Comparison of ENCODE assay signal across 14 cellular contexts in genomic region chr6:140486468-140487361, GRCh38.
DNase-seq lines count a peak whose midpoint lies in the region; ATAC-seq and TF ChIP-seq lines count a peak whose summit lies in the region.
"Had no signal": no experiment of that assay in that cellular context is flagged by ENCODE, and none has a peak within 500 bp of the region (broad histone marks: within the 10 kb centered on the region; RNA-seq: fewer than 3 reads in every experiment).

No MANE protein-coding gene starts in this region.

- H3K4me3 ChIP-seq in ACC112 (ENCODE audit: low read depth, low read length) (no peak overlapping the region), GM23338 (no peak overlapping the region), ascending aorta (peak overlapping the region in 1 of 2 donors; percentile 10), spleen (no peak overlapping the region)
- H3K4me3 ChIP-seq: SK-N-MC had no signal

- H3K27me3 Mint-ChIP-seq in GM23338 (ENCODE audit: insufficient read depth, low read depth, poor library complexity), result no peaks in the 10 kb centered on the region
- H3K27me3 Mint-ChIP-seq: central memory CD8-positive, alpha-beta T cell had no signal

- no peaks in the 10 kb centered on the region for H3K27me3 ChIP-seq in ACC112 (ENCODE audit: insufficient read depth, low read length)
- no peaks in the 10 kb centered on the region for H3K27me3 ChIP-seq in GM23338 (ENCODE audit: insufficient read depth)
- H3K27me3 ChIP-seq in ascending aorta, result no peaks in the 10 kb centered on the region
- no peaks in the 10 kb centered on the region for H3K27me3 ChIP-seq in spleen (replicated peaks in 1 of 7)

- H3K9me3 ChIP-seq in ascending aorta (peaks cover 4 to 11% of the 10 kb centered on the region in 2 donors), spleen (peaks cover 0 to 10% (median 9%) of the 10 kb centered on the region in 8 donors)

- H3K79me2 ChIP-seq in ACC112 (ENCODE audit: control insufficient read depth, insufficient read depth, low read length, unreplicated experiment) (no peaks in the 10 kb centered on the region), GM23338 (replicated peaks; ENCODE audit: insufficient read depth) (no peaks in the 10 kb centered on the region)

- H3K4me1 ChIP-seq in ACC112 (ENCODE audit: control insufficient read depth, insufficient read depth, low read length, unreplicated experiment), result peaks cover 36% of the 10 kb centered on the region
- H3K4me1 ChIP-seq in GM23338 (ENCODE audit: insufficient read depth), result 0 out of 2 replicates have a peak, but pooled peaks cover 5% of the 10 kb centered on the region
- H3K4me1 ChIP-seq in ascending aorta, result peaks cover 0 to 11% of the 10 kb centered on the region in 2 donors
- no peaks in the 10 kb centered on the region for H3K4me1 ChIP-seq in spleen

- no peaks in the 10 kb centered on the region for H3K9me2 ChIP-seq in GM23338 (ENCODE audit: insufficient read depth)

- no peak for TF ChIP-seq CTCF in GM23338 (conservative IDR thresholded peaks at IDR 0.05; ENCODE audit: low read depth in 2 of 2)
- TF ChIP-seq CTCF in ascending aorta (IDR thresholded peaks at IDR 0.05), result no peak
- no peak for TF ChIP-seq CTCF in spleen (IDR thresholded peaks at IDR 0.05 in 8 of 11, conservative IDR thresholded peaks at IDR 0.05 in 3 of 11)

- peak overlapping the region; percentile 79 for H3K27ac ChIP-seq in ACC112 (ENCODE audit: low read depth, low read length)
- H3K27ac ChIP-seq in GM23338 (ENCODE audit: low read depth), result no peak overlapping the region
- H3K27ac ChIP-seq in ascending aorta, result peak overlapping the region; percentile 27 to 50
- no peak overlapping the region for H3K27ac ChIP-seq in spleen
- H3K27ac ChIP-seq: SK-N-MC had no signal

- H3K36me3 Mint-ChIP-seq in GM23338 (ENCODE audit: low read depth), result peaks cover 22% of the 10 kb centered on the region; the same call in 2 of the 3 replicates

- peaks cover 12% of the 10 kb centered on the region; the same call in 1 of the 2 replicates for H3K36me3 ChIP-seq in ACC112 (ENCODE audit: insufficient read depth, low read length)
- no peaks in the 10 kb centered on the region for H3K36me3 ChIP-seq in GM23338 (ENCODE audit: insufficient read depth)
- no peaks in the 10 kb centered on the region for H3K36me3 ChIP-seq in ascending aorta
- H3K36me3 ChIP-seq in spleen, result no peaks in the 10 kb centered on the region

- 82 to 96% (median 91%) methylated on average over 2 of the region's 2 CpGs for WGBS in spleen, 5 donors

- TF ChIP-seq POLR2A in spleen (IDR thresholded peaks at IDR 0.05), result no peak

- H3K27ac Mint-ChIP-seq in GM23338, result peak overlapping the region; percentile 45; the same call in 1 of the 2 replicates

- ATAC-seq in GM23338 (no peak), HG02798 (IDR thresholded peaks at IDR 0.05; ENCODE audit: poor library complexity, unreplicated experiment) (no peak)

- DNase-seq in GM23338 (ENCODE audit: low spot score), result no peak
- no peak for DNase-seq in ascending aorta (ENCODE audit: low spot score in 2 of 2)
- DNase-seq in kidney glomerular epithelial cell (lab: John Stamatoyannopoulos, UW), result peak; percentile 62
- no peak for DNase-seq in NCI-H2081 treated with DMSO at 0.1 percent for 48 hours (lab: John Stamatoyannopoulos, UW)
- DNase-seq in spleen, result no peak
- no peak for DNase-seq in SKM-1 (lab: John Stamatoyannopoulos, UW; ENCODE audit: unreplicated experiment)
- DNase-seq: activated CD4-positive, CD25-positive, alpha-beta regulatory T cell treated with anti-CD3 and anti-CD28 coated beads, Interleukin-2, amount 50 U/mL, for 72 hours; H7; NCI-H510A treated with DMSO at 0.1 percent for 48 hours; stimulated activated CD4-positive, alpha-beta T cell treated with anti-CD3 and anti-CD28 coated beads, Interleukin-4, amount 100 ng/mL, for 1 hour had no signal

- H2AFZ ChIP-seq in ACC112 (ENCODE audit: low read length, unreplicated experiment), result peak overlapping the region; percentile 33
- H2AFZ ChIP-seq in GM23338, result no peak overlapping the region

- intact Hi-C loops in ascending aorta (cut with DNase I) (no loop called here), spleen (cut with DNase I; ENCODE audit: low total_unique reads) (no loop called here)

- H3K9me3 Mint-ChIP-seq in GM23338, result peaks cover 21% of the 10 kb centered on the region
- H3K9me3 Mint-ChIP-seq: central memory CD8-positive, alpha-beta T cell had no signal

- no peaks in the 10 kb centered on the region for H4K20me1 ChIP-seq in GM23338 (replicated peaks; ENCODE audit: insufficient read depth)

- H3F3A ChIP-seq in GM23338 (replicated peaks; ENCODE audit: low read depth), result no peaks in the 10 kb centered on the region

- H3K4me1 Mint-ChIP-seq in GM23338, result peaks cover 6% of the 10 kb centered on the region; the same call in 2 of the 3 replicates
- H3K4me1 Mint-ChIP-seq: central memory CD8-positive, alpha-beta T cell had no signal

- 0 out of 2 replicates have a peak overlapping the region, but pooled peaks have one; percentile 3 for H3K4me2 ChIP-seq in GM23338

- no peak overlapping the region for H3K4me3 Mint-ChIP-seq in GM23338
- H3K4me3 Mint-ChIP-seq: central memory CD8-positive, alpha-beta T cell had no signal

TF ChIP-seq in GM23338, 12 proteins besides CTCF, POLR2A, EP300 and RAD21 (continues in another document):
- TF ChIP-seq CREB1 (CRISPR knock-in tag; IDR thresholded peaks at IDR 0.05; ENCODE audit: low read depth) (no peak), ZNF462 (CRISPR knock-in tag; IDR thresholded peaks at IDR 0.05) (no peak), JUNB (IDR thresholded peaks at IDR 0.05; ENCODE audit: unreplicated experiment) (no peak), EZH2phosphoT487 (IDR thresholded peaks at IDR 0.05; ENCODE audit: unreplicated experiment) (no peak), ZNF114 (CRISPR knock-in tag; IDR thresholded peaks at IDR 0.05) (no peak), STAT1 (IDR thresholded peaks at IDR 0.05; ENCODE audit: unreplicated experiment) (no peak), ZNF331 (CRISPR knock-in tag; IDR thresholded peaks at IDR 0.05; ENCODE audit: low read depth) (no peak)

Comparison
In these comparisons a context has a peak if more than half of its experiments do, and no peak if none do; other contexts are left out.
1. H3K27ac ChIP-seq: peak in ACC112 (single experiment) and ascending aorta (2 of 2); none in GM23338 (single experiment) and spleen (0 of 8).